ENCODE assay signal across 8 cellular contexts in genomic region chr9:131669234-131670172, GRCh38.
A peak's percentile ranks its signal among the peaks of the same experiment; 100 is the strongest.
DNase-seq lines count a peak whose midpoint lies in the region; ATAC-seq, FAIRE-seq and TF ChIP-seq lines count a peak whose summit lies in the region.

No MANE protein-coding gene starts in this region.

- ATAC-seq in GM18858 (IDR thresholded peaks at IDR 0.05; ENCODE audit: unreplicated experiment) = no peak

- H3K4ac ChIP-seq in H1 (replicated peaks; ENCODE audit: insufficient read length, low read depth, low read length) = no peak overlapping the region

- WGBS in H1 (ENCODE audit: extremely low coverage in 1 of 2, insufficient coverage in 1 of 2, insufficient read length in 1 of 2, insufficient replicate concordance in 2 of 2, low coverage in 1 of 2, low lambda C conversion rate in 2 of 2, missing lambda C conversion rate in 1 of 2), 2 experiments = 87% methylated on average over 12 of the region's 14 CpGs; no CpG with 5 or more reads in 1 of the 2 experiments

- H4K5ac ChIP-seq in H1 (ENCODE audit: insufficient read length, low read depth, low read length) = no peak overlapping the region

- H3K23me2 ChIP-seq in H1 (ENCODE audit: low read depth, low read length) = no peaks in the 10 kb centered on the region

- no peak for FAIRE-seq in H1 (lab: Jason Lieb, UNC)

- H3K27ac ChIP-seq in H1 (ENCODE audit: low read depth, low read length) (no peak overlapping the region), parathyroid adenoma (peak overlapping the region; percentile 47)

- peaks cover 16 to 29% (median 20%) of the 10 kb centered on the region in 4 experiments for H3K4me1 ChIP-seq in H1 (replicated peaks in 1 of 4; ENCODE audit: control insufficient read depth in 3 of 4, insufficient read depth in 4 of 4, low read length in 3 of 4)
- H3K4me1 ChIP-seq in parathyroid adenoma = peaks cover 5% of the 10 kb centered on the region

- H4K8ac ChIP-seq in H1 (ENCODE audit: extremely low read depth, insufficient read depth, low read length) = no peak overlapping the region; the same call in 1 of the 2 replicates

- H3K4me2 ChIP-seq in H1 (ENCODE audit: insufficient read depth in 1 of 2, low read depth in 2 of 2, low read length in 2 of 2) = peak overlapping the region in 1 of 2 experiments; percentile 31; a peak in 2 of 4 replicates
- no peak overlapping the region for H3K4me2 ChIP-seq in parathyroid adenoma (ENCODE audit: low read length)

- no peak overlapping the region for H2BK20ac ChIP-seq in H1 (ENCODE audit: low read length)

- no peak for TF ChIP-seq RAD21 in H1 (IDR thresholded peaks at IDR 0.05 in 1 of 2, conservative IDR thresholded peaks at IDR 0.05 in 1 of 2; ENCODE audit: low read depth in 2 of 2, low read length in 2 of 2)

- no peak overlapping the region for H3K14ac ChIP-seq in H1 (ENCODE audit: insufficient read length)

- TF ChIP-seq CTCF in H1 (IDR thresholded peaks at IDR 0.05; ENCODE audit: control extremely low read depth in 1 of 3, insufficient read depth in 1 of 3, low read depth in 1 of 3, low read length in 3 of 3) (no peak), parathyroid adenoma (IDR thresholded peaks at IDR 0.05) (no peak)

- H2BK15ac ChIP-seq in H1 (ENCODE audit: low read length) = no peak overlapping the region

- H4K91ac ChIP-seq in H1 (replicated peaks; ENCODE audit: insufficient read length, low read length) = peak overlapping the region; percentile 63

- H3K9ac ChIP-seq in H1 (replicated peaks in 1 of 4; ENCODE audit: extremely low read depth in 1 of 4, low read depth in 3 of 4, low read length in 3 of 4) (no peak overlapping the region), parathyroid adenoma (no peak overlapping the region)

- no peak overlapping the region for H2AFZ ChIP-seq in H1 (ENCODE audit: low read length)
- H2AFZ ChIP-seq in parathyroid adenoma = peak overlapping the region; percentile 22

- no peak for TF ChIP-seq EP300 in H1 (IDR thresholded peaks at IDR 0.05; ENCODE audit: borderline replicate concordance in 1 of 2, low read depth in 2 of 2, low read length in 2 of 2)

- TF ChIP-seq POLR2A in H1 (IDR thresholded peaks at IDR 0.05; ENCODE audit: control extremely low read depth in 1 of 2, low read depth in 2 of 2, low read length in 2 of 2) = no peak

- no peak overlapping the region for H2AK5ac ChIP-seq in H1 (ENCODE audit: low read depth, low read length)

- H3K27me3 ChIP-seq in H1 (replicated peaks in 1 of 4; ENCODE audit: control insufficient read depth in 3 of 4, extremely low read depth in 1 of 4, insufficient read depth in 3 of 4, low read length in 3 of 4) (no peaks in the 10 kb centered on the region), parathyroid adenoma (ENCODE audit: control insufficient read depth, insufficient read depth, low read length) (no peaks in the 10 kb centered on the region)

- H3K79me1 ChIP-seq in H1 (ENCODE audit: low read depth, low read length) = peaks cover 2% of the 10 kb centered on the region; the same call in 1 of the 2 replicates

- H2BK120ac ChIP-seq in H1 (replicated peaks; ENCODE audit: low read depth, low read length) = no peak overlapping the region

- H3K23ac ChIP-seq in H1 (ENCODE audit: insufficient read length) = no peak overlapping the region

- H4K20me1 ChIP-seq in H1 (replicated peaks in 1 of 2; ENCODE audit: control insufficient read depth in 1 of 2, insufficient read depth in 2 of 2, low read length in 2 of 2) = peaks cover 0 to 4% of the 10 kb centered on the region in 2 experiments

- H2BK12ac ChIP-seq in H1 (ENCODE audit: low read depth, low read length) = peak overlapping the region; percentile 52; the same call in 1 of the 2 replicates

- H3K18ac ChIP-seq in H1 (ENCODE audit: extremely low read depth, low read length) = peak overlapping the region; percentile 9

- DNase-seq in D341Med (ENCODE audit: low spot score) (peak; percentile 32), OCI-M1 (lab: John Stamatoyannopoulos, UW) (peak; percentile 7), H1 (ENCODE audit: low read depth in 1 of 2, low spot score in 2 of 2) (no peak), pons (ENCODE audit: low spot score) (no peak), SW 1271 (lab: John Stamatoyannopoulos, UW) (no peak), activated gamma-delta T cell treated with Interleukin-2 at 50 U/mL for 16 hours (no peak)

- no peaks in the 10 kb centered on the region; a peak in 3 of 8 replicates for H3K36me3 ChIP-seq in H1 (ENCODE audit: control insufficient read depth in 2 of 4, insufficient read depth in 4 of 4, low read length in 3 of 4)
- no peaks in the 10 kb centered on the region for H3K36me3 ChIP-seq in parathyroid adenoma (ENCODE audit: control insufficient read depth, insufficient read depth, low read length)

- no peak overlapping the region for H3K56ac ChIP-seq in H1 (replicated peaks; ENCODE audit: insufficient read length, low read depth, low read length)

- H3K79me2 ChIP-seq in H1 (ENCODE audit: control insufficient read depth in 1 of 2, insufficient read depth in 2 of 2, low read length in 2 of 2) = peaks cover 0 to 46% of the 10 kb centered on the region in 2 experiments; a peak in 2 of 4 replicates
- peaks cover 10% of the 10 kb centered on the region for H3K79me2 ChIP-seq in parathyroid adenoma

- H3K4me3 ChIP-seq in H1 (ENCODE audit: extremely low read depth in 1 of 4, insufficient read depth in 2 of 4, low read depth in 3 of 4, low read length in 4 of 4) = no peak overlapping the region
- H3K4me3 ChIP-seq in parathyroid adenoma (ENCODE audit: low read depth, low read length) = no peak overlapping the region

- H2BK5ac ChIP-seq in H1 (ENCODE audit: low read depth, low read length) = 0 out of 2 replicates have a peak overlapping the region, but pooled peaks have one; percentile 27

- POLR2A ChIA-PET in H1 (lab: Charles Lee; ENCODE audit: partially characterized antibody) = interaction anchor here (1.7 to 2.0 kb wide), 2 partner anchors 8 to 12 kb away, joined by 5 to 8 read pairs; no protein-coding TSS in a partner anchor

- CTCF ChIA-PET in H1 (lab: Charles Lee; ENCODE audit: partially characterized antibody) = interaction anchor here (0.6 to 1.2 kb wide), 4 partner anchors 10 to 71 kb away, joined by 3 read pairs; no protein-coding TSS in a partner anchor

- H3K9me3 ChIP-seq in H1 (ENCODE audit: insufficient read depth in 2 of 2, low read depth in 1 of 2, low read length in 1 of 2) (peaks cover 0 to 4% of the 10 kb centered on the region in 2 experiments; a peak in 2 of 4 replicates), parathyroid adenoma (ENCODE audit: control insufficient read depth, low read length) (no peaks in the 10 kb centered on the region)

TF ChIP-seq in H1, 55 proteins besides CTCF, POLR2A, EP300 and RAD21:
- TF ChIP-seq RXRA (IDR thresholded peaks at IDR 0.05; ENCODE audit: insufficient read depth, low read depth, low read length) (no peak), FOSL1 (IDR thresholded peaks at IDR 0.05; ENCODE audit: insufficient read depth, low read depth, low read length) (no peak), SP1 (IDR thresholded peaks at IDR 0.05; ENCODE audit: low read depth, low read length) (no peak), YY1 (IDR thresholded peaks at IDR 0.05; ENCODE audit: low read depth, low read length) (no peak), JUN (IDR thresholded peaks at IDR 0.05; ENCODE audit: low read depth, low read length) (no peak), POLR2AphosphoS5 (IDR thresholded peaks at IDR 0.05; ENCODE audit: low read depth, low read length) (no peak), ZNF274 (IDR thresholded peaks at IDR 0.05; ENCODE audit: borderline replicate concordance, extremely low read depth, low read length) (no peak), MAFK (IDR thresholded peaks at IDR 0.05; ENCODE audit: low read depth, low read length) (no peak), ATF3 (IDR thresholded peaks at IDR 0.05; ENCODE audit: insufficient read depth, low read depth, low read length) (no peak), GABPA (IDR thresholded peaks at IDR 0.05; ENCODE audit: borderline replicate concordance, insufficient read depth, low read length) (no peak), CEBPB (IDR thresholded peaks at IDR 0.05; ENCODE audit: low read depth, low read length) (no peak), BCL11A (IDR thresholded peaks at IDR 0.05; ENCODE audit: low read depth in 2 of 2, low read length in 2 of 2) (no peak), NRF1 (IDR thresholded peaks at IDR 0.05; ENCODE audit: low read depth, low read length) (no peak), NANOG (IDR thresholded peaks at IDR 0.05; ENCODE audit: insufficient read depth, low read depth, low read length, poor library complexity, severe bottlenecking) (no peak), JUND (IDR thresholded peaks at IDR 0.05; ENCODE audit: low read length) (no peak), KDM5A (IDR thresholded peaks at IDR 0.05; ENCODE audit: low read length) (no peak), RFX5 (IDR thresholded peaks at IDR 0.05; ENCODE audit: borderline replicate concordance, low read depth, low read length) (no peak), PHF8 (conservative IDR thresholded peaks at IDR 0.05; ENCODE audit: low read depth, low read length) (no peak), ASH2L (IDR thresholded peaks at IDR 0.05; ENCODE audit: low read length) (no peak), EZH2 (IDR thresholded peaks at IDR 0.05; ENCODE audit: low read depth, low read length, severe bottlenecking) (no peak)
TF ChIP-seq in H1: peak in this region for 0.

Comparison
In these comparisons a context has a peak if more than half of its experiments do, and no peak if none do; other contexts are left out.
1. DNase-seq: peak in D341Med (single experiment) and OCI-M1 (single experiment); none in H1 (0 of 2), pons (single experiment), SW 1271 (0 of 2) and activated gamma-delta T cell treated with Interleukin-2 at 50 U/mL for 16 hours (single experiment).